In the genomic region with DNA sequence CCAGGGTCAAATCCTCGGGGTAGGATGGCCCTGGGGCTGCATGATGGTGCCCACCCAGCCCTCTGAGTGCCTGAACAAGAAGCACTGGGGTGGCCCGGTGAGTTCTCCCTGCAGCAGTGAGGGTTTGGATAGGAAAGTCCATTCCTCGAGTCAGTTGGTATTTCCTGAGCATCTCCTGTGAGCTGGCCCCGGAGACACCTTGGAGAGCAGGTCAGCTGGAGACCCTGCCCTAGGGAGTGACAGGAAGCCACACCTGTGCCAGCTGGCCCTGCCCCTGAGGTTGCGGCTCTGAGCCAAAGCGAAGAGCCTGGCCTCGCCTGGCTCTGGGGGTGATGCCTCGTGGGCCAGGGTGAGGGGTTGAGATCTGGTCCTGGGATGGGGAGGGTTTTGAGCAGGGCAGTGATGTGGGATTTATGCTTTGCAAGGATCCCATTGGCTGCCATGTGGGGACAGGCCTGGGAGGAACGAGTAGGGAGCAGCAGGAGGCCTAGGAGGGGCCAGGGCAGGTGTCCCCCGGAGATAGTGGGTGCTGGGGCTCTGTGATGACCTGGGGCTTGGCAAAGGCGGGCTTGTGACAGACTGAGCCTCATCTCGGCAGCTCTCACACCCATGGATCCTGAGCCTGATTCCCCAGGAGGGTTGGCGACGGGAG, we compare ENCODE assay signal across 14 cellular contexts. TPM values are rescaled to one million over a fixed set of nuclear protein-coding genes. Genes with fewer than 3 reads are reported as not detected.
A peak's percentile ranks its signal among the peaks of the same experiment; 100 is the strongest.
DNase-seq lines count a peak whose midpoint lies in the region; ATAC-seq and TF ChIP-seq lines count a peak whose summit lies in the region.
"Had no signal": no experiment of that assay in that cellular context is flagged by ENCODE, and none has a peak within 500 bp of the region (broad histone marks: within the 10 kb centered on the region; RNA-seq: fewer than 3 reads in every experiment).

No MANE protein-coding gene starts in this region.

- H3K4me1 ChIP-seq in OCI-LY7 (ENCODE audit: insufficient read depth, low read length, poor library complexity, severe bottlenecking): peaks cover 32% of the 10 kb centered on the region

- CTCF ChIA-PET in OCI-LY7 (lab: Charles Lee; ENCODE audit: unreplicated experiment): no interaction called here

- H3K4me3 ChIP-seq in OCI-LY7 (ENCODE audit: low read depth, low read length, poor library complexity, severe bottlenecking): peak overlapping the region; percentile 60

- TF ChIP-seq CTCF in OCI-LY7 (conservative IDR thresholded peaks at IDR 0.05; ENCODE audit: low read length): no peak
- TF ChIP-seq CTCF in progenitor cell of endocrine pancreas (IDR thresholded peaks at IDR 0.05; ENCODE audit: unreplicated experiment): no peak

- peak overlapping the region; percentile 86 for H3K27ac ChIP-seq in OCI-LY7 (ENCODE audit: low read depth, low read length, poor library complexity, severe bottlenecking)
- H3K27ac ChIP-seq: GM23248 had no signal

- no peaks in the 10 kb centered on the region for H3K9me3 Mint-ChIP-seq in dendritic cell treated with granulocyte-macrophage colony-stimulating factor and Interleukin-4, amounts not matched to agents 40 ng/mL and 50 ng/mL, for 4 days
- no peaks in the 10 kb centered on the region for H3K9me3 Mint-ChIP-seq in progenitor cell of endocrine pancreas (ENCODE audit: low read depth)
- H3K9me3 Mint-ChIP-seq: activated naive CD4-positive, alpha-beta T cell treated with anti-CD3 and anti-CD28 coated beads, Interleukin-2, amount 50 U/mL, for 72 hours had no signal

- ATAC-seq in HG03280 (IDR thresholded peaks at IDR 0.05; ENCODE audit: unreplicated experiment): no peak

- peak overlapping the region; percentile 27; the same call in 1 of the 2 replicates for H2AFZ ChIP-seq in OCI-LY7 (ENCODE audit: low read length)
- H2AFZ ChIP-seq: GM23248 had no signal

- H3K79me2 ChIP-seq in OCI-LY7 (ENCODE audit: insufficient read depth, low read depth, low read length): no peaks in the 10 kb centered on the region

- no peaks in the 10 kb centered on the region for H3K36me3 Mint-ChIP-seq in dendritic cell treated with granulocyte-macrophage colony-stimulating factor and Interleukin-4, amounts not matched to agents 40 ng/mL and 50 ng/mL, for 4 days (ENCODE audit: low read depth)
- no peaks in the 10 kb centered on the region for H3K36me3 Mint-ChIP-seq in progenitor cell of endocrine pancreas (ENCODE audit: insufficient read depth)
- H3K36me3 Mint-ChIP-seq: activated naive CD4-positive, alpha-beta T cell treated with anti-CD3 and anti-CD28 coated beads, Interleukin-2, amount 50 U/mL, for 72 hours had no signal

- no peaks in the 10 kb centered on the region for H3K9me3 ChIP-seq in OCI-LY7 (ENCODE audit: low read length)
- H3K9me3 ChIP-seq: heart left ventricle, right lobe of liver had no signal

- H3K36me3 ChIP-seq in OCI-LY7 (ENCODE audit: insufficient read depth, low read length): no peaks in the 10 kb centered on the region
- H3K36me3 ChIP-seq: heart left ventricle, right lobe of liver had no signal

- peaks cover 3% of the 10 kb centered on the region for H3K27me3 Mint-ChIP-seq in dendritic cell treated with granulocyte-macrophage colony-stimulating factor and Interleukin-4, amounts not matched to agents 40 ng/mL and 50 ng/mL, for 4 days
- H3K27me3 Mint-ChIP-seq in progenitor cell of endocrine pancreas: no peaks in the 10 kb centered on the region

- POLR2A ChIA-PET in OCI-LY7 (lab: Charles Lee): interaction anchor here (0.6 to 1.8 kb wide), 3 partner anchors 12 to 59 kb away, joined by 3 to 6 read pairs (median 4); a partner anchor contains a TSS

- intact Hi-C loops in OCI-LY7 (cut with micrococcal nuclease; ENCODE audit: unreplicated experiment): no loop called here
- intact Hi-C loops in dendritic cell treated with granulocyte-macrophage colony-stimulating factor and Interleukin-4, amounts not matched to agents 40 ng/mL and 50 ng/mL, for 4 days (cut with micrococcal nuclease): no loop called here

- H3K4me1 Mint-ChIP-seq in dendritic cell treated with granulocyte-macrophage colony-stimulating factor and Interleukin-4, amounts not matched to agents 40 ng/mL and 50 ng/mL, for 4 days (ENCODE audit: low read depth): peaks cover 26% of the 10 kb centered on the region
- H3K4me1 Mint-ChIP-seq in progenitor cell of endocrine pancreas (ENCODE audit: low read depth): peaks cover 2% of the 10 kb centered on the region

- peaks cover 7% of the 10 kb centered on the region; the same call in 1 of the 2 replicates for H4K20me1 ChIP-seq in OCI-LY7 (ENCODE audit: insufficient read depth, low read length)

- H3K9me2 ChIP-seq in OCI-LY7 (ENCODE audit: insufficient read depth, low read length): no peaks in the 10 kb centered on the region

- H3K4me3 Mint-ChIP-seq in dendritic cell treated with granulocyte-macrophage colony-stimulating factor and Interleukin-4, amounts not matched to agents 40 ng/mL and 50 ng/mL, for 4 days: no peak overlapping the region
- no peak overlapping the region for H3K4me3 Mint-ChIP-seq in progenitor cell of endocrine pancreas (ENCODE audit: low read depth)

- no TSS peak for BruUV-seq in OCI-LY7 (replicated peaks; lab: Mats Ljungman, UMichigan)

- DNase-seq in D341Med (ENCODE audit: low spot score): peak; percentile 65
- peak; percentile 57 for DNase-seq in OCI-LY7 (ENCODE audit: low spot score)
- no peak for DNase-seq in progenitor cell of endocrine pancreas (ENCODE audit: low spot score, unreplicated experiment)
- no peak for DNase-seq in ACHN
- DNase-seq in KBM-7: no peak
- DNase-seq in NCI-H1417 treated with DMSO at 0.1 percent for 48 hours (lab: John Stamatoyannopoulos, UW): no peak
- DNase-seq: DMS79, GM23248, heart left ventricle, NCI-H748 treated with DMSO at 0.1 percent for 48 hours, right lobe of liver had no signal

- in situ Hi-C loops in ACHN (cut with HindIII; ENCODE audit: low pct_ligation_motif_present, low pct_unique_long_range_greater_than_20kb, low sequenced_read_pairs): no loop called here
- in situ Hi-C loops in KBM-7 (cut with MboI; ENCODE audit: low pct_unique_long_range_greater_than_20kb, low sequenced_read_pairs): no loop called here

- peak overlapping the region; percentile 31 for H3K27ac Mint-ChIP-seq in dendritic cell treated with granulocyte-macrophage colony-stimulating factor and Interleukin-4, amounts not matched to agents 40 ng/mL and 50 ng/mL, for 4 days
- peak overlapping the region; percentile 75 for H3K27ac Mint-ChIP-seq in progenitor cell of endocrine pancreas

- H3K4me2 ChIP-seq in OCI-LY7 (ENCODE audit: low read length): peak overlapping the region; percentile 80

RNA-seq across cellular contexts. Expression of a gene that starts 16.0 kb away (rescaled TPM):
- total RNA-seq in OCI-LY7 (2014; rRNA removed; shearing (Covaris generic)): 3.4 and 4.1 TPM in 2 replicates
- 10.0 and 10.3 TPM in 2 replicates for total RNA-seq in OCI-LY7 (2022)
- 39.5 and 39.7 TPM in 2 replicates for total RNA-seq in progenitor cell of endocrine pancreas

Comparison
In these comparisons a context has a peak if more than half of its experiments do, and no peak if none do; other contexts are left out.
1. DNase-seq: peak in D341Med (single experiment) and OCI-LY7 (single experiment); none in progenitor cell of endocrine pancreas (single experiment), ACHN (single experiment), KBM-7 (single experiment) and NCI-H1417 treated with DMSO at 0.1 percent for 48 hours (single experiment).